In genomic region chr7:84040365-84040764, GRCh38 we compare ENCODE assay signal across 13 cellular contexts.
A peak's percentile ranks its signal among the peaks of the same experiment; 100 is the strongest.
DNase-seq lines count a peak whose midpoint lies in the region; ATAC-seq and TF ChIP-seq lines count a peak whose summit lies in the region.
"Had no signal": no experiment of that assay in that cellular context is flagged by ENCODE, and none has a peak within 500 bp of the region (broad histone marks: within the 10 kb centered on the region; RNA-seq: fewer than 3 reads in every experiment).

No MANE protein-coding gene starts in this region.

- no peak overlapping the region for H3K9ac ChIP-seq in mesenchymal stem cell (ENCODE audit: low read length)

- no peaks in the 10 kb centered on the region for H3K27me3 ChIP-seq in mesenchymal stem cell (ENCODE audit: control insufficient read depth in 1 of 2, insufficient read depth in 1 of 2, low read length in 2 of 2)
- no peaks in the 10 kb centered on the region for H3K27me3 ChIP-seq in SJCRH30
- H3K27me3 ChIP-seq in breast epithelium, result no peaks in the 10 kb centered on the region
- H3K27me3 ChIP-seq: hepatocyte, pancreas had no signal

- no peaks in the 10 kb centered on the region for H3K4me1 ChIP-seq in mesenchymal stem cell (ENCODE audit: control insufficient read depth, insufficient read depth, low read depth, low read length)
- H3K4me1 ChIP-seq in SJCRH30, result peaks cover 17% of the 10 kb centered on the region
- H3K4me1 ChIP-seq in breast epithelium, result no peaks in the 10 kb centered on the region
- H3K4me1 ChIP-seq: pancreas had no signal

- H3K36me3 ChIP-seq in mesenchymal stem cell (ENCODE audit: control insufficient read depth in 1 of 2, insufficient read depth in 2 of 2, low read depth in 1 of 2, low read length in 2 of 2) (no peaks in the 10 kb centered on the region), SJCRH30 (no peaks in the 10 kb centered on the region; the same call in 1 of the 2 replicates), breast epithelium (no peaks in the 10 kb centered on the region)
- H3K36me3 ChIP-seq: pancreas had no signal

- no peak overlapping the region for H2AFZ ChIP-seq in mesenchymal stem cell (ENCODE audit: low read depth, low read length)
- H2AFZ ChIP-seq: hepatocyte had no signal

- intact Hi-C loops in breast epithelium (cut with DNase I; ENCODE audit: low total_unique reads), result no loop called here

- no peak for ATAC-seq in GM21528 (IDR thresholded peaks at IDR 0.05; ENCODE audit: low FRiP score, unreplicated experiment)

- 85% methylated on average over 3 of the region's 3 CpGs for WGBS in mesenchymal stem cell

- TF ChIP-seq POLR2A in breast epithelium (IDR thresholded peaks at IDR 0.05), result no peak

- no peak overlapping the region for H4K91ac ChIP-seq in mesenchymal stem cell (ENCODE audit: low read length)

- H3K79me1 ChIP-seq in mesenchymal stem cell (replicated peaks; ENCODE audit: low read length, poor library complexity, severe bottlenecking), result no peaks in the 10 kb centered on the region

- H3K14ac ChIP-seq in mesenchymal stem cell (ENCODE audit: low read length in 2 of 2), result no peak overlapping the region

- H3K4me3 ChIP-seq in mesenchymal stem cell (ENCODE audit: insufficient read depth in 1 of 2, low read depth in 1 of 2, low read length in 2 of 2) (no peak overlapping the region), SJCRH30 (no peak overlapping the region), breast epithelium (no peak overlapping the region)
- H3K4me3 ChIP-seq: hepatocyte, lung, pancreas had no signal

- peak overlapping the region in 1 of 2 experiments; percentile 11 for H3K18ac ChIP-seq in mesenchymal stem cell (ENCODE audit: low read depth in 1 of 2, low read length in 2 of 2)

- H2BK15ac ChIP-seq in mesenchymal stem cell (ENCODE audit: low read depth, poor library complexity, severe bottlenecking), result no peak overlapping the region

- no peak overlapping the region for H4K8ac ChIP-seq in mesenchymal stem cell (ENCODE audit: low read length)

- TF ChIP-seq CTCF in breast epithelium (IDR thresholded peaks at IDR 0.05), result no peak

- H3K9me3 ChIP-seq in mesenchymal stem cell (ENCODE audit: control insufficient read depth, low read length) (no peaks in the 10 kb centered on the region), SJCRH30 (replicated peaks) (no peaks in the 10 kb centered on the region), breast epithelium (no peaks in the 10 kb centered on the region)
- H3K9me3 ChIP-seq: pancreas had no signal

- no peak overlapping the region for H3K27ac ChIP-seq in mesenchymal stem cell (ENCODE audit: low read length, poor library complexity, severe bottlenecking)
- H3K27ac ChIP-seq in SJCRH30, result no peak overlapping the region
- H3K27ac ChIP-seq in breast epithelium, result no peak overlapping the region
- H3K27ac ChIP-seq: hepatocyte, pancreas had no signal

- H3K4ac ChIP-seq in mesenchymal stem cell (ENCODE audit: low read depth in 1 of 2, low read length in 2 of 2), result peak overlapping the region; percentile 67 to 70

- H3K23ac ChIP-seq in mesenchymal stem cell (ENCODE audit: low read length in 2 of 2), result no peak overlapping the region

- H2BK5ac ChIP-seq in mesenchymal stem cell (ENCODE audit: low read depth, low read length, poor library complexity, severe bottlenecking), result no peak overlapping the region

- no peak overlapping the region for H2BK120ac ChIP-seq in mesenchymal stem cell (ENCODE audit: low read depth, low read length)

- no peak overlapping the region for H2BK12ac ChIP-seq in mesenchymal stem cell (ENCODE audit: low read length in 2 of 2)

- DNase-seq in C1 segment of cervical spinal cord (lab: John Stamatoyannopoulos, UW) (peak in 8 of 14 donors; percentile 24 to 53 (median 36)), NCI-H1417 treated with DMSO at 0.1 percent for 48 hours (lab: John Stamatoyannopoulos, UW) (peak; percentile 83), UCSD-AML1 (lab: John Stamatoyannopoulos, UW; ENCODE audit: unreplicated experiment) (peak; percentile 1), mesenchymal stem cell (no peak), SJCRH30 (no peak), breast epithelium (ENCODE audit: low spot score in 2 of 2) (no peak)
- DNase-seq in activated CD8-positive, alpha-beta memory T cell treated with anti-CD3 and anti-CD28 coated beads, Interleukin-2, amount 50 U/mL, for 4 hours, result no peak
- DNase-seq: activated CD4-positive, alpha-beta T cell treated with anti-CD3 and anti-CD28 coated beads, Interleukin-2, amount 50 U/mL, for 48 hours; activated effector memory CD4-positive, alpha-beta T cell treated with anti-CD3 and anti-CD28 coated beads, Interleukin-2, amount 50 U/mL, for 16 hours; pancreas had no signal

- no peak overlapping the region for H3K4me2 ChIP-seq in mesenchymal stem cell (ENCODE audit: low read length, poor library complexity, severe bottlenecking)
- H3K4me2 ChIP-seq: hepatocyte had no signal

- no peak overlapping the region for H2AK5ac ChIP-seq in mesenchymal stem cell (ENCODE audit: low read length, severe bottlenecking)

Comparison
In these comparisons a context has a peak if more than half of its experiments do, and no peak if none do; other contexts are left out.
1. DNase-seq: peak in C1 segment of cervical spinal cord (8 of 14), NCI-H1417 treated with DMSO at 0.1 percent for 48 hours (single experiment) and UCSD-AML1 (single experiment); none in mesenchymal stem cell (single experiment), activated CD8-positive, alpha-beta memory T cell treated with anti-CD3 and anti-CD28 coated beads, Interleukin-2, amount 50 U/mL, for 4 hours (single experiment), SJCRH30 (0 of 2) and breast epithelium (0 of 2).